Comparison of ENCODE assay signal across 37 cellular contexts in genomic region chr11:73812234-73812633, GRCh38.
"Had no signal": no experiment of that assay in that cellular context is flagged by ENCODE, and none has a peak within 500 bp of the region (broad histone marks: within the 10 kb centered on the region; RNA-seq: fewer than 3 reads in every experiment).

No MANE protein-coding gene starts in this region.

- H3K4me3 Mint-ChIP-seq: activated B cell treated with CpG ODN at 0.5 μM for 24 hours; activated CD4-positive, alpha-beta memory T cell treated with anti-CD3 and anti-CD28 coated beads for 36 hours; activated CD4-positive, alpha-beta T cell treated with anti-CD3 and anti-CD28 coated beads, Interleukin-2, amount 10 ng/mL, durations not matched to agents 24 days and 14 days; activated CD8-positive, alpha-beta memory T cell treated with anti-CD3 and anti-CD28 coated beads, Interleukin-2, amount 10 ng/mL, durations not matched to agents 7 days and 5 days; activated CD8-positive, alpha-beta T cell treated with anti-CD3 and anti-CD28 coated beads for 36 hours; activated naive CD4-positive, alpha-beta T cell treated with anti-CD3 and anti-CD28 coated beads for 36 hours; activated T-cell treated with anti-CD3 and anti-CD28 coated beads, Interleukin-2, amount 50 U/mL, for 4 hours; activated T-cell treated with anti-CD3 and anti-CD28 coated beads, Interleukin-2, amount 50 U/mL, for 72 hours; activated T-helper 1 cell treated with anti-CD3 and anti-CD28 coated beads, Interleukin-12 subunit alpha, Interleukin-12 subunit beta, Interleukin-2, Interleukin-4 antibody, amounts not matched to agents 30 ng/mL and 10 ng/mL and 1 ng/mL, durations not matched to agents 14 hours and 24 hours and 36 hours; activated T-helper 17 cell treated with anti-CD3 and anti-CD28 coated beads, Interleukin-2, amount 50 U/mL, for 72 hours; T-helper 1 cell treated with Interleukin-12 subunit alpha and Interleukin-12 subunit beta and Interleukin-4 antibody, amounts not matched to agents 30 μg/mL and 1 μg/mL, for 36 hours; T-helper 2 cell treated with Interferon-gamma antibody and Interleukin-4, amounts not matched to agents 5 μg/mL and 100 μg/mL, for 36 hours had no signal

- H3K9me3 Mint-ChIP-seq: activated B cell treated with CpG ODN at 0.5 μM for 24 hours; activated CD4-positive, alpha-beta memory T cell treated with anti-CD3 and anti-CD28 coated beads for 36 hours; activated CD4-positive, alpha-beta T cell treated with anti-CD3 and anti-CD28 coated beads, Interleukin-2, amount 10 ng/mL, durations not matched to agents 24 days and 14 days; activated CD8-positive, alpha-beta T cell treated with anti-CD3 and anti-CD28 coated beads for 36 hours; activated naive CD4-positive, alpha-beta T cell treated with anti-CD3 and anti-CD28 coated beads for 36 hours; activated naive CD4-positive, alpha-beta T cell treated with anti-CD3 and anti-CD28 coated beads, Interleukin-2, amount 50 U/mL, for 72 hours; activated T-cell treated with anti-CD3 and anti-CD28 coated beads, Interleukin-2, amount 50 U/mL, for 4 hours; activated T-cell treated with anti-CD3 and anti-CD28 coated beads, Interleukin-2, amount 50 U/mL, for 72 hours; activated T-helper 1 cell treated with anti-CD3 and anti-CD28 coated beads, Interleukin-12 subunit alpha, Interleukin-12 subunit beta, Interleukin-2, Interleukin-4 antibody, amounts not matched to agents 30 ng/mL and 10 ng/mL and 1 ng/mL, durations not matched to agents 14 hours and 24 hours and 36 hours; activated T-helper 17 cell treated with anti-CD3 and anti-CD28 coated beads, Interleukin-2, amount 50 U/mL, for 72 hours; T-helper 1 cell treated with Interleukin-12 subunit alpha and Interleukin-12 subunit beta and Interleukin-4 antibody, amounts not matched to agents 30 μg/mL and 1 μg/mL, for 36 hours; T-helper 2 cell treated with Interferon-gamma antibody and Interleukin-4, amounts not matched to agents 5 μg/mL and 100 μg/mL, for 36 hours had no signal

- H3K9me3 ChIP-seq: body of pancreas, breast epithelium had no signal

- DNase-seq: activated B cell treated with CpG ODN at 0.5 μM for 24 hours; activated CD4-positive, alpha-beta memory T cell treated with anti-CD3 and anti-CD28 coated beads for 36 hours; activated CD4-positive, alpha-beta T cell treated with anti-CD3 and anti-CD28 coated beads for 4 hours; activated CD4-positive, alpha-beta T cell treated with anti-CD3 and anti-CD28 coated beads, Interleukin-2, amount 10 ng/mL, durations not matched to agents 24 days and 14 days; activated CD4-positive, alpha-beta T cell treated with anti-CD3 and anti-CD28 coated beads, Interleukin-2, amount 50 U/mL, for 1 hour; activated CD4-positive, alpha-beta T cell treated with anti-CD3 and anti-CD28 coated beads, Interleukin-2, amount 50 U/mL, for 4 hours; activated CD4-positive, CD25-positive, alpha-beta regulatory T cell treated with anti-CD3 and anti-CD28 coated beads, Interleukin-2, amount 50 U/mL, for 72 hours; activated CD8-positive, alpha-beta memory T cell treated with anti-CD3 and anti-CD28 coated beads, Interleukin-2, amount 10 ng/mL, durations not matched to agents 7 days and 5 days; activated CD8-positive, alpha-beta T cell treated with anti-CD3 and anti-CD28 coated beads for 36 hours; activated effector memory CD4-positive, alpha-beta T cell treated with anti-CD3 and anti-CD28 coated beads, Interleukin-2, amount 50 U/mL, for 16 hours; activated gamma-delta T cell treated with Interleukin-2 at 50 U/mL for 16 hours; activated naive CD4-positive, alpha-beta T cell; activated naive CD4-positive, alpha-beta T cell treated with anti-CD3 and anti-CD28 coated beads for 36 hours; activated naive CD4-positive, alpha-beta T cell treated with anti-CD3 and anti-CD28 coated beads, Interleukin-2, amount 50 U/mL, for 16 hours; activated T-cell treated with anti-CD3 and anti-CD28 coated beads for 4 hours; activated T-cell treated with anti-CD3 and anti-CD28 coated beads, Interleukin-2, amount 50 U/mL, for 1 hour; activated T-cell treated with anti-CD3 and anti-CD28 coated beads, Interleukin-2, amount 50 U/mL, for 4 hours; activated T-cell treated with anti-CD3 and anti-CD28 coated beads, Interleukin-2, amount 50 U/mL, for 72 hours; adrenal gland; amniotic stem cell; aorta; body of pancreas; brain microvascular endothelial cell; central memory CD4-positive, alpha-beta T cell; T-helper 2 cell; T-helper 9 cell had no signal

- H3K4me1 Mint-ChIP-seq: activated B cell treated with CpG ODN at 0.5 μM for 24 hours; activated T-helper 17 cell treated with anti-CD3 and anti-CD28 coated beads, Interleukin-2, amount 50 U/mL, for 72 hours had no signal

- H3K27ac Mint-ChIP-seq: activated B cell treated with CpG ODN at 0.5 μM for 24 hours; activated CD4-positive, alpha-beta memory T cell treated with anti-CD3 and anti-CD28 coated beads for 36 hours; activated CD4-positive, alpha-beta T cell treated with anti-CD3 and anti-CD28 coated beads, Interleukin-2, amount 10 ng/mL, durations not matched to agents 24 days and 14 days; activated CD8-positive, alpha-beta memory T cell treated with anti-CD3 and anti-CD28 coated beads, Interleukin-2, amount 10 ng/mL, durations not matched to agents 7 days and 5 days; activated CD8-positive, alpha-beta T cell treated with anti-CD3 and anti-CD28 coated beads for 36 hours; activated naive CD4-positive, alpha-beta T cell treated with anti-CD3 and anti-CD28 coated beads for 36 hours; activated naive CD4-positive, alpha-beta T cell treated with anti-CD3 and anti-CD28 coated beads, Interleukin-2, amount 50 U/mL, for 72 hours; activated T-cell treated with anti-CD3 and anti-CD28 coated beads, Interleukin-2, amount 50 U/mL, for 72 hours; activated T-helper 1 cell treated with anti-CD3 and anti-CD28 coated beads, Interleukin-12 subunit alpha, Interleukin-12 subunit beta, Interleukin-2, Interleukin-4 antibody, amounts not matched to agents 30 ng/mL and 10 ng/mL and 1 ng/mL, durations not matched to agents 14 hours and 24 hours and 36 hours; activated T-helper 17 cell treated with anti-CD3 and anti-CD28 coated beads, Interleukin-2, amount 50 U/mL, for 72 hours; T-helper 1 cell treated with Interleukin-12 subunit alpha and Interleukin-12 subunit beta and Interleukin-4 antibody, amounts not matched to agents 30 μg/mL and 1 μg/mL, for 36 hours; T-helper 2 cell treated with Interferon-gamma antibody and Interleukin-4, amounts not matched to agents 5 μg/mL and 100 μg/mL, for 36 hours had no signal

- H3K4me1 ChIP-seq: adrenal gland, body of pancreas, breast epithelium had no signal

- H3K27me3 ChIP-seq: adrenal gland, body of pancreas, brain microvascular endothelial cell, breast epithelium had no signal

- H3K36me3 ChIP-seq: adrenal gland, brain microvascular endothelial cell, breast epithelium had no signal

- H3K27me3 Mint-ChIP-seq: activated B cell treated with CpG ODN at 0.5 μM for 24 hours; activated CD4-positive, alpha-beta memory T cell treated with anti-CD3 and anti-CD28 coated beads for 36 hours; activated CD4-positive, alpha-beta T cell treated with anti-CD3 and anti-CD28 coated beads, Interleukin-2, amount 10 ng/mL, durations not matched to agents 24 days and 14 days; activated CD8-positive, alpha-beta memory T cell treated with anti-CD3 and anti-CD28 coated beads, Interleukin-2, amount 10 ng/mL, durations not matched to agents 7 days and 5 days; activated CD8-positive, alpha-beta T cell treated with anti-CD3 and anti-CD28 coated beads for 36 hours; activated T-helper 17 cell treated with anti-CD3 and anti-CD28 coated beads, Interleukin-2, amount 50 U/mL, for 72 hours had no signal

- FAIRE-seq: astrocyte, colon, TTC549 had no signal

- H3K4me3 ChIP-seq: adrenal gland, body of pancreas, breast epithelium, coronary artery had no signal

- H3K27ac ChIP-seq: adrenal gland, body of pancreas, brain microvascular endothelial cell, breast epithelium, coronary artery, VCaP had no signal

- ATAC-seq: activated CD8-positive, alpha-beta memory T cell treated with anti-CD3 and anti-CD28 coated beads, Interleukin-2, amount 10 ng/mL, durations not matched to agents 7 days and 5 days; activated CD8-positive, alpha-beta T cell treated with anti-CD3 and anti-CD28 coated beads for 36 hours; activated naive CD4-positive, alpha-beta T cell treated with anti-CD3 and anti-CD28 coated beads, Interleukin-2, amount 50 U/mL, for 72 hours; activated T-cell treated with anti-CD3 and anti-CD28 coated beads, Interleukin-2, amount 50 U/mL, for 4 hours; activated T-cell treated with anti-CD3 and anti-CD28 coated beads, Interleukin-2, amount 50 U/mL, for 72 hours; activated T-helper 17 cell treated with anti-CD3 and anti-CD28 coated beads, Interleukin-2, amount 50 U/mL, for 72 hours; body of pancreas had no signal
